ENCODE assay signal across 22 cellular contexts in the genomic region with DNA sequence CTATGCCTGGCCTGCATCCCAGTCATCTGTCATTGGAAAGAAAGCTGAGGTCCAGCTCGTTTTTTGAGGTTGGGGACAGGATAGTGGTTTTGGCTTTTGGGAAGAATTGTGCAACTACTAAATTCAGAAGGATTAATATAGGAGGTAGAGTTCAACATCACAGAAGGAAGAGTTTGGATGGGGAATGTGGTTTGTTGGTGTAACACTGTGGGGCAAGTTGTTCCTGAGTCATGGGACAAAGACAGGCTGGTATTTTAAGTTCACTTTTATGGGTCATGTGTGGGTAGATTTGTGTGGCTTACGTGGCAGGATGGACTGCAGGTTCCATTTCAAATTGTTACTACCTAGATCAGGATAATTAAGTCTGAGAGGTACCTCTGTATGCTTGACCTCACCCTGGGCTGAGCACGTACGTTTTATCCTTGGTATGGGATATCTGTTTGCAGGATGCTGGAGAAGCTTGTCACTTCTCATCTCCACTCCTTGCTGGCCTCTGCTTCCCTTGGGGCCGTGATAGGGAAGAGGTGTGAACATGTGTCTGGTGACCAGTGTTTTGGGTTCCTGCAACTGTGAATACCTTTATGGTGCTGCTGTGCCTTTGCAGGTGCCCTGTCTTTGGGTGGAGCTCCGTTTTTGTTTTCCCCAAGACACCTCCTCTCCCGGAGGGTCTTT.
DNase-seq lines count a peak whose midpoint lies in the region; ATAC-seq and TF ChIP-seq lines count a peak whose summit lies in the region.
"Had no signal": no experiment of that assay in that cellular context is flagged by ENCODE, and none has a peak within 500 bp of the region (broad histone marks: within the 10 kb centered on the region; RNA-seq: fewer than 3 reads in every experiment).

No MANE protein-coding gene starts in this region.

- peak overlapping the region; percentile 64 for H3K27ac ChIP-seq in VCaP
- H3K27ac ChIP-seq: epithelial cell of prostate, heart left ventricle, HL-60, thoracic aorta had no signal

- H3K36me3 Mint-ChIP-seq in immature natural killer cell, result peaks cover 10 to 15% (median 10%) of the 10 kb centered on the region in 3 donors

- peaks cover 2 to 4% (median 2%) of the 10 kb centered on the region in 3 donors for H3K27me3 Mint-ChIP-seq in immature natural killer cell (ENCODE audit: low read depth in 3 of 3)

- peak overlapping the region; percentile 28 to 65 (median 37) for H3K4me3 Mint-ChIP-seq in immature natural killer cell

- H3K27ac Mint-ChIP-seq in immature natural killer cell, result peak overlapping the region; percentile 56 to 85 (median 63)

- no peak for ATAC-seq in GM21737 (IDR thresholded peaks at IDR 0.05; ENCODE audit: unreplicated experiment)
- ATAC-seq: heart left ventricle had no signal

- peak; percentile 18 for DNase-seq in AG08396 (ENCODE audit: low spot score)
- peak; percentile 49 for DNase-seq in ELF-1 (ENCODE audit: low read depth, low spot score)
- no peak for DNase-seq in immature natural killer cell
- no peak for DNase-seq in AML-193 (lab: John Stamatoyannopoulos, UW)
- no peak for DNase-seq in cortex of kidney (lab: John Stamatoyannopoulos, UW)
- DNase-seq in SIG-M5 (lab: John Stamatoyannopoulos, UW), result no peak
- DNase-seq: activated CD8-positive, alpha-beta memory T cell treated with anti-CD3 and anti-CD28 coated beads for 24 hours; BE2C; cerebellar nuclear complex; DMS79 treated with DMSO at 0.1 percent for 48 hours; heart left ventricle; Karpas-422; kidney glomerular epithelial cell; NCI-H1930; NCI-H748 treated with DMSO at 0.1 percent for 48 hours; posterior cingulate gyrus; stimulated activated CD4-positive, alpha-beta T cell treated with anti-CD3 and anti-CD28 coated beads, Interleukin-15, amount 100 ng/mL, for 24 hours had no signal

- peaks cover 0 to 17% (median 13%) of the 10 kb centered on the region in 6 donors for H3K9me3 Mint-ChIP-seq in immature natural killer cell

- no peak for TF ChIP-seq CTCF in VCaP (conservative IDR thresholded peaks at IDR 0.05)

- peaks cover 77 to 86% of the 10 kb centered on the region in 2 donors for H3K4me1 Mint-ChIP-seq in immature natural killer cell

Comparison
In these comparisons a context has a peak if more than half of its experiments do, and no peak if none do; other contexts are left out.
1. DNase-seq: peak in AG08396 (single experiment) and ELF-1 (single experiment); none in immature natural killer cell (0 of 3), AML-193 (0 of 2), cortex of kidney (single experiment) and SIG-M5 (single experiment).